In genomic region chr22:37196539-37197450, GRCh38 we compare ENCODE assay signal across 8 cellular contexts. TPM values are rescaled to one million over a fixed set of nuclear protein-coding genes. Genes with fewer than 3 reads are reported as not detected.
DNase-seq lines count a peak whose midpoint lies in the region; ATAC-seq and TF ChIP-seq lines count a peak whose summit lies in the region.

No MANE protein-coding gene starts in this region.

- no peaks in the 10 kb centered on the region for H3K79me2 ChIP-seq in hepatocyte

- no peaks in the 10 kb centered on the region for H3K9me2 ChIP-seq in hepatocyte (replicated peaks; ENCODE audit: insufficient read depth)

- WGBS in hepatocyte (ENCODE audit: low lambda C conversion rate, missing lambda C conversion rate) = 59% methylated on average over 14 of the region's 14 CpGs

- no peak for ATAC-seq in stimulated activated naive CD8-positive, alpha-beta T cell treated with anti-CD3 and anti-CD28 coated beads, Interleukin-15, amount 100 ng/mL, for 72 hours
- no peak for ATAC-seq in HG03432 (IDR thresholded peaks at IDR 0.05; ENCODE audit: unreplicated experiment)
- no peak for ATAC-seq in GM21447 (IDR thresholded peaks at IDR 0.05; ENCODE audit: unreplicated experiment)

- peak overlapping the region; percentile 83 for H3K27ac ChIP-seq in hepatocyte

- no peak overlapping the region for H3K27ac Mint-ChIP-seq in stimulated activated naive CD8-positive, alpha-beta T cell treated with anti-CD3 and anti-CD28 coated beads, Interleukin-15, amount 100 ng/mL, for 72 hours
- H3K27ac Mint-ChIP-seq in T-helper 2 cell treated with Interferon-gamma antibody and Interleukin-4, amounts not matched to agents 5 μg/mL and 100 μg/mL, for 36 hours = no peak overlapping the region

- peak overlapping the region; percentile 12 to 85 for H3K4me3 Mint-ChIP-seq in stimulated activated naive CD8-positive, alpha-beta T cell treated with anti-CD3 and anti-CD28 coated beads, Interleukin-15, amount 100 ng/mL, for 72 hours
- H3K4me3 Mint-ChIP-seq in T-helper 2 cell treated with Interferon-gamma antibody and Interleukin-4, amounts not matched to agents 5 μg/mL and 100 μg/mL, for 36 hours = no peak overlapping the region

- no peaks in the 10 kb centered on the region for H3K27me3 Mint-ChIP-seq in stimulated activated naive CD8-positive, alpha-beta T cell treated with anti-CD3 and anti-CD28 coated beads, Interleukin-15, amount 100 ng/mL, for 72 hours
- H3K27me3 Mint-ChIP-seq in T-helper 2 cell treated with Interferon-gamma antibody and Interleukin-4, amounts not matched to agents 5 μg/mL and 100 μg/mL, for 36 hours (ENCODE audit: low read depth) = no peaks in the 10 kb centered on the region

- peak; percentile 47 for DNase-seq in DMS 273 (lab: John Stamatoyannopoulos, UW; ENCODE audit: unreplicated experiment)
- DNase-seq in DMS 273 treated with DMSO at 0.1 percent for 48 hours (lab: John Stamatoyannopoulos, UW) = no peak
- peak; percentile 79 for DNase-seq in amniotic epithelial cell (ENCODE audit: low read depth)
- peak; percentile 80 for DNase-seq in hepatocyte (ENCODE audit: low spot score)
- DNase-seq in stimulated activated naive CD8-positive, alpha-beta T cell treated with anti-CD3 and anti-CD28 coated beads, Interleukin-15, amount 100 ng/mL, for 72 hours = no peak
- DNase-seq in T-helper 2 cell treated with Interferon-gamma antibody and Interleukin-4, amounts not matched to agents 5 μg/mL and 100 μg/mL, for 36 hours (ENCODE audit: low spot score) = no peak

- peaks cover 90% of the 10 kb centered on the region for H3K4me1 Mint-ChIP-seq in stimulated activated naive CD8-positive, alpha-beta T cell treated with anti-CD3 and anti-CD28 coated beads, Interleukin-15, amount 100 ng/mL, for 72 hours
- peaks cover 46% of the 10 kb centered on the region for H3K4me1 Mint-ChIP-seq in T-helper 2 cell treated with Interferon-gamma antibody and Interleukin-4, amounts not matched to agents 5 μg/mL and 100 μg/mL, for 36 hours (ENCODE audit: low read depth)

- no peaks in the 10 kb centered on the region for H3K27me3 ChIP-seq in hepatocyte

- H3K4me1 ChIP-seq in hepatocyte (ENCODE audit: insufficient read depth) = peaks cover 38% of the 10 kb centered on the region

- H4K20me1 ChIP-seq in hepatocyte (ENCODE audit: insufficient read depth, poor library complexity, severe bottlenecking) = no peaks in the 10 kb centered on the region

- H3K9me3 Mint-ChIP-seq in stimulated activated naive CD8-positive, alpha-beta T cell treated with anti-CD3 and anti-CD28 coated beads, Interleukin-15, amount 100 ng/mL, for 72 hours = no peaks in the 10 kb centered on the region
- peaks cover 4% of the 10 kb centered on the region for H3K9me3 Mint-ChIP-seq in T-helper 2 cell treated with Interferon-gamma antibody and Interleukin-4, amounts not matched to agents 5 μg/mL and 100 μg/mL, for 36 hours

- no peaks in the 10 kb centered on the region for H3K9me3 ChIP-seq in hepatocyte (ENCODE audit: low read depth)

- TF ChIP-seq CTCF in hepatocyte (IDR thresholded peaks at IDR 0.05; ENCODE audit: poor library complexity) = peak; percentile 6

- H2AFZ ChIP-seq in hepatocyte = no peak overlapping the region

- peaks cover 9% of the 10 kb centered on the region for H3K36me3 Mint-ChIP-seq in T-helper 2 cell treated with Interferon-gamma antibody and Interleukin-4, amounts not matched to agents 5 μg/mL and 100 μg/mL, for 36 hours (ENCODE audit: low read depth)

- H3K4me3 ChIP-seq in hepatocyte = no peak overlapping the region

- peak overlapping the region; percentile 89 for H3K4me2 ChIP-seq in hepatocyte

- H3K36me3 ChIP-seq in hepatocyte (replicated peaks; ENCODE audit: insufficient read depth, low read depth) = no peaks in the 10 kb centered on the region

RNA-seq across cellular contexts. Expression of gene C1QTNF6, which starts 8.7 kb away (rescaled TPM):
- 17.9 and 23.6 TPM in 2 replicates for total RNA-seq in hepatocyte
- 29.7 and 39.1 TPM in 2 replicates for polyA plus RNA-seq in hepatocyte

RNA-seq across cellular contexts. Expression of gene SSTR3, which starts 15.5 kb away (rescaled TPM):
- total RNA-seq in hepatocyte = 1.3 and 2.8 TPM in 2 replicates
- polyA plus RNA-seq in hepatocyte = 0.47 and 0.97 TPM in 2 replicates

RNA-seq across cellular contexts. Expression of gene IL2RB, which starts 47.1 kb away (rescaled TPM):
- 0.57 and 1.1 TPM in 2 replicates for total RNA-seq in hepatocyte
- polyA plus RNA-seq in hepatocyte = 0.92 and 1.5 TPM in 2 replicates

RNA-seq across cellular contexts. Expression of gene RAC2, which starts 47.3 kb away (rescaled TPM):
- 4.7 and 10.5 TPM in 2 replicates for total RNA-seq in hepatocyte
- 9.9 and 11.3 TPM in 2 replicates for polyA plus RNA-seq in hepatocyte

Comparison
In these comparisons a context has a peak if more than half of its experiments do, and no peak if none do; other contexts are left out.
1. DNase-seq: peak in DMS 273 (single experiment), amniotic epithelial cell (single experiment) and hepatocyte (single experiment); none in DMS 273 treated with DMSO at 0.1 percent for 48 hours (single experiment), stimulated activated naive CD8-positive, alpha-beta T cell treated with anti-CD3 and anti-CD28 coated beads, Interleukin-15, amount 100 ng/mL, for 72 hours (0 of 2) and T-helper 2 cell treated with Interferon-gamma antibody and Interleukin-4, amounts not matched to agents 5 μg/mL and 100 μg/mL, for 36 hours (single experiment).